In the genomic region with DNA sequence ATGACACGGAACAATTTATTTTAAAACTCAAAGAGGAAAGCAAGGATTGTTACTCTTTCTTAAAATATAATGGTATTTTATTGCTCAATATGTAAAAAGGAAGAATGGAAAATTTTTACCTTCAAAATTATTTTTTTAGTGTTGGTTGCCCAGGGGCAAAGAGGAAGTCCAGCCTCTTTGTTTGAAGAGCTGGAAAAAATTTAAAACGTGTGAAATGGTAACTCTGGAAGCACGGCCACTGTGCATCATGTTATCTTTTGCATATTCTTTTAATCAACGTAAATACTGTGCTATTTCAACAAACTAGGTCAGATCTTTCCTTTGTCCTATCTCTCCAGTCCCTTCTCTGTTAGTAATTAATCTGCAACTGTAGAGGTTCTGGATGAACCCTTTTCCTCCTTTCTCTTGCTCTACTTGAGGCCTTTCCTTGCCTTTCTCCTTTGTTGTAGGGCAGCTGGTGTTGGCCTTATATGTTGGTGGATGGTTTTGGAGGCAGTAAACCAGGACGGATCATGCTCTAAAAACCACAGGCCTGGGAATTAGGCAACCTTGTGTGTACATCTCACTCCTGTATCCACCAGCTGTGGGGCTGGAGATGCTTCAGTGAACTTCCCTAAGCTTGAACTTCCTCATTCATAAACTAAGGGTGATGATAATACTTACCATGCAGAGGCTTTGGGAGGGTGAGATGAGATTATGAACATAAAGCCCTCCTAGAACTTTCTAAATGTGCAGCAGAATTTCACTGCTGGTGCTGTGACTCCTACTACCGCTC, we compare ENCODE assay signal across 20 cellular contexts.
DNase-seq lines count a peak whose midpoint lies in the region; ATAC-seq and TF ChIP-seq lines count a peak whose summit lies in the region.
"Had no signal": no experiment of that assay in that cellular context is flagged by ENCODE, and none has a peak within 500 bp of the region (broad histone marks: within the 10 kb centered on the region; RNA-seq: fewer than 3 reads in every experiment).

No MANE protein-coding gene starts in this region.

- H3K9me3 ChIP-seq in esophagus squamous epithelium: no peaks in the 10 kb centered on the region
- H3K9me3 ChIP-seq: upper lobe of left lung had no signal

- H3K9me3 Mint-ChIP-seq in CD14-positive monocyte (no peaks in the 10 kb centered on the region), memory B cell (peaks cover 2% of the 10 kb centered on the region)
- H3K9me3 Mint-ChIP-seq: stimulated activated memory B cell treated with anti-CD40 and anti-IgM and Interleukin-4, amounts not matched to agents 10 μg/mL and 1 μg/mL and 100 μg/mL, for 72 hours had no signal

- H3K4me1 ChIP-seq in esophagus squamous epithelium: peaks cover 0 to 18% (median 8%) of the 10 kb centered on the region in 3 donors

- H3K27ac Mint-ChIP-seq in CD14-positive monocyte: peak overlapping the region; percentile 6 to 86 (median 68)
- no peak overlapping the region for H3K27ac Mint-ChIP-seq in memory B cell
- H3K27ac Mint-ChIP-seq: stimulated activated memory B cell treated with anti-CD40 and anti-IgM and Interleukin-4, amounts not matched to agents 10 μg/mL and 1 μg/mL and 100 μg/mL, for 72 hours had no signal

- H3K36me3 Mint-ChIP-seq in CD14-positive monocyte (no peaks in the 10 kb centered on the region), memory B cell (no peaks in the 10 kb centered on the region)
- H3K36me3 Mint-ChIP-seq: stimulated activated memory B cell treated with anti-CD40 and anti-IgM and Interleukin-4, amounts not matched to agents 10 μg/mL and 1 μg/mL and 100 μg/mL, for 72 hours had no signal

- ATAC-seq in memory B cell (ENCODE audit: low read depth) (peak; percentile 54), GM18868 (IDR thresholded peaks at IDR 0.05; ENCODE audit: unreplicated experiment) (no peak), left ventricle myocardium superior (no peak), GM21423 (IDR thresholded peaks at IDR 0.05; ENCODE audit: unreplicated experiment) (no peak)
- ATAC-seq: stimulated activated memory B cell treated with anti-CD40 and anti-IgM and Interleukin-4, amounts not matched to agents 10 μg/mL and 1 μg/mL and 100 μg/mL, for 72 hours had no signal

- intact Hi-C loops in CD14-positive monocyte (cut with micrococcal nuclease) (no loop called here), left ventricle myocardium superior (cut with micrococcal nuclease) (no loop called here), esophagus squamous epithelium (cut with DNase I) (no loop called here)

- WGBS in esophagus squamous epithelium, 2 donors: 67 to 74% methylated on average over 6 of the region's 6 CpGs

- TF ChIP-seq POLR2A in esophagus squamous epithelium (IDR thresholded peaks at IDR 0.05): no peak

- H3K4me1 Mint-ChIP-seq in CD14-positive monocyte: peaks cover 14% of the 10 kb centered on the region
- peaks cover 3% of the 10 kb centered on the region for H3K4me1 Mint-ChIP-seq in memory B cell
- H3K4me1 Mint-ChIP-seq: stimulated activated memory B cell treated with anti-CD40 and anti-IgM and Interleukin-4, amounts not matched to agents 10 μg/mL and 1 μg/mL and 100 μg/mL, for 72 hours had no signal

- H3K36me3 ChIP-seq in esophagus squamous epithelium: no peaks in the 10 kb centered on the region
- H3K36me3 ChIP-seq: cardiac muscle cell, upper lobe of left lung had no signal

- TF ChIP-seq CTCF in CD14-positive monocyte (IDR thresholded peaks at IDR 0.05) (no peak), esophagus squamous epithelium (IDR thresholded peaks at IDR 0.05) (no peak)

- H3K27ac ChIP-seq in esophagus squamous epithelium: no peak overlapping the region
- H3K27ac ChIP-seq: cardiac muscle cell, KMS-11, RWPE1, upper lobe of left lung had no signal

- H3K4me3 ChIP-seq in esophagus squamous epithelium: no peak overlapping the region
- H3K4me3 ChIP-seq: cardiac muscle cell, upper lobe of left lung had no signal

- H3K27me3 Mint-ChIP-seq in CD14-positive monocyte (ENCODE audit: low read depth in 3 of 3): peaks cover 0 to 3% (median 0%) of the 10 kb centered on the region in 3 donors
- H3K27me3 Mint-ChIP-seq in memory B cell: no peaks in the 10 kb centered on the region
- H3K27me3 Mint-ChIP-seq: stimulated activated memory B cell treated with anti-CD40 and anti-IgM and Interleukin-4, amounts not matched to agents 10 μg/mL and 1 μg/mL and 100 μg/mL, for 72 hours had no signal

- DNase-seq in CD14-positive monocyte (ENCODE audit: low spot score) (peak; percentile 51), Kasumi-1 (lab: John Stamatoyannopoulos, UW) (peak; percentile 81 to 89), SKM-1 treated with dmso at 0.1 percent for 144 hours (lab: John Stamatoyannopoulos, UW; ENCODE audit: unreplicated experiment) (peak; percentile 92), memory B cell (ENCODE audit: low spot score in 2 of 2) (no peak), left ventricle myocardium superior (no peak), esophagus squamous epithelium (lab: John Stamatoyannopoulos, UW) (no peak)
- DNase-seq: activated CD4-positive, alpha-beta T cell treated with anti-CD3 and anti-CD28 coated beads for 48 hours; activated T-cell treated with anti-CD3 and anti-CD28 coated beads, Interleukin-2, amount 50 U/mL, for 48 hours; foreskin fibroblast; NCI-H187 treated with DMSO at 0.1 percent for 48 hours; NCI-H526 treated with DMSO at 0.1 percent for 48 hours; nucleus accumbens; T-helper 2 cell; upper lobe of left lung had no signal

- H3K4me3 Mint-ChIP-seq in CD14-positive monocyte: no peak overlapping the region
- no peak overlapping the region for H3K4me3 Mint-ChIP-seq in memory B cell
- H3K4me3 Mint-ChIP-seq: stimulated activated memory B cell treated with anti-CD40 and anti-IgM and Interleukin-4, amounts not matched to agents 10 μg/mL and 1 μg/mL and 100 μg/mL, for 72 hours had no signal

- H3K27me3 ChIP-seq in esophagus squamous epithelium: no peaks in the 10 kb centered on the region
- H3K27me3 ChIP-seq: cardiac muscle cell, upper lobe of left lung had no signal

Comparison
In these comparisons a context has a peak if more than half of its experiments do, and no peak if none do; other contexts are left out.
1. DNase-seq: peak in CD14-positive monocyte (single experiment), Kasumi-1 (2 of 2) and SKM-1 treated with dmso at 0.1 percent for 144 hours (single experiment); none in memory B cell (0 of 2), left ventricle myocardium superior (single experiment) and esophagus squamous epithelium (single experiment).